31 cellular contexts compared by ENCODE assay signal in genomic region chr9:16052146-16052545, GRCh38.
"Had no signal": no experiment of that assay in that cellular context is flagged by ENCODE, and none has a peak within 500 bp of the region (broad histone marks: within the 10 kb centered on the region; RNA-seq: fewer than 3 reads in every experiment).

No MANE protein-coding gene starts in this region.

- H3K27me3 ChIP-seq: MG63, SJCRH30 had no signal

- H3K27ac Mint-ChIP-seq: activated CD4-positive, alpha-beta T cell treated with anti-CD3 and anti-CD28 coated beads for 36 hours; activated CD4-positive, alpha-beta T cell treated with anti-CD3 and anti-CD28 coated beads, Interleukin-2, amount 10 ng/mL, durations not matched to agents 7 days and 5 days; activated CD8-positive, alpha-beta T cell treated with anti-CD3 and anti-CD28 coated beads, Interleukin-2, amount 10 ng/mL, durations not matched to agents 7 days and 5 days; activated naive CD4-positive, alpha-beta T cell treated with anti-CD3 and anti-CD28 coated beads, Interleukin-2, amount 10 ng/mL, durations not matched to agents 7 days and 5 days; activated naive CD8-positive, alpha-beta T cell; activated naive CD8-positive, alpha-beta T cell treated with anti-CD3 and anti-CD28 coated beads, Interleukin-2, amount 50 U/mL, for 24 hours; activated T-helper 1 cell treated with anti-CD3 and anti-CD28 coated beads, Interleukin-12 subunit alpha, Interleukin-12 subunit beta, Interleukin-2, Interleukin-4 antibody, amounts not matched to agents 30 ng/mL and 10 ng/mL and 1 ng/mL, durations not matched to agents 14 hours and 24 hours and 36 hours; brain; T-helper 1 cell treated with Interleukin-12 subunit alpha and Interleukin-12 subunit beta and Interleukin-4 antibody, amounts not matched to agents 30 μg/mL and 1 μg/mL, for 36 hours; T-helper 2 cell treated with Interferon-gamma antibody and Interleukin-4, amounts not matched to agents 5 μg/mL and 100 μg/mL, for 36 hours; WTC11 had no signal

- H3K9me3 Mint-ChIP-seq: activated CD4-positive, alpha-beta T cell treated with anti-CD3 and anti-CD28 coated beads, Interleukin-2, amount 10 ng/mL, durations not matched to agents 7 days and 5 days; activated naive CD8-positive, alpha-beta T cell treated with anti-CD3 and anti-CD28 coated beads, Interleukin-2, amount 50 U/mL, for 24 hours; activated T-cell treated with anti-CD3 and anti-CD28 coated beads, Interleukin-2, amount 50 U/mL, for 4 hours; activated T-helper 1 cell treated with anti-CD3 and anti-CD28 coated beads, Interleukin-12 subunit alpha, Interleukin-12 subunit beta, Interleukin-2, Interleukin-4 antibody, amounts not matched to agents 30 ng/mL and 10 ng/mL and 1 ng/mL, durations not matched to agents 14 hours and 24 hours and 36 hours; T-helper 1 cell treated with Interleukin-12 subunit alpha and Interleukin-12 subunit beta and Interleukin-4 antibody, amounts not matched to agents 30 μg/mL and 1 μg/mL, for 36 hours; T-helper 2 cell treated with Interferon-gamma antibody and Interleukin-4, amounts not matched to agents 5 μg/mL and 100 μg/mL, for 36 hours; WTC11 had no signal

- H3K27me3 Mint-ChIP-seq: activated CD4-positive, alpha-beta T cell treated with anti-CD3 and anti-CD28 coated beads for 36 hours; activated CD4-positive, alpha-beta T cell treated with anti-CD3 and anti-CD28 coated beads, Interleukin-2, amount 10 ng/mL, durations not matched to agents 7 days and 5 days; activated naive CD4-positive, alpha-beta T cell treated with anti-CD3 and anti-CD28 coated beads, Interleukin-2, amount 10 ng/mL, durations not matched to agents 7 days and 5 days; activated naive CD8-positive, alpha-beta T cell; activated naive CD8-positive, alpha-beta T cell treated with anti-CD3 and anti-CD28 coated beads, Interleukin-2, amount 50 U/mL, for 24 hours; brain had no signal

- H3K9ac ChIP-seq: SK-N-SH had no signal

- H3K4me2 ChIP-seq: SK-N-SH had no signal

- DNase-seq: activated CD4-positive, alpha-beta T cell treated with anti-CD3 and anti-CD28 coated beads for 36 hours; activated CD4-positive, alpha-beta T cell treated with anti-CD3 and anti-CD28 coated beads, Interleukin-2, amount 10 ng/mL, durations not matched to agents 7 days and 5 days; activated CD4-positive, alpha-beta T cell treated with anti-CD3 and anti-CD28 coated beads, Interleukin-2, amount 50 U/mL, for 48 hours; activated CD8-positive, alpha-beta T cell treated with anti-CD3 and anti-CD28 coated beads, Interleukin-2, amount 10 ng/mL, durations not matched to agents 7 days and 5 days; activated gamma-delta T cell treated with Interleukin-2 at 50 U/mL for 16 hours; activated naive CD4-positive, alpha-beta T cell treated with anti-CD3 and anti-CD28 coated beads, Interleukin-2, amount 10 ng/mL, durations not matched to agents 7 days and 5 days; activated naive CD8-positive, alpha-beta T cell treated with anti-CD3 and anti-CD28 coated beads, Interleukin-2, amount 50 U/mL, for 24 hours; activated T-cell treated with anti-CD3 and anti-CD28 coated beads for 4 hours; activated T-cell treated with anti-CD3 and anti-CD28 coated beads, Interleukin-2, amount 50 U/mL, for 4 hours; anterior cingulate cortex; caudate nucleus; Kasumi-1; KG1; MG63; NCI-H1048; NCI-H1436 treated with DMSO at 0.1 percent for 48 hours; NCI-H1694 treated with DMSO at 0.1 percent for 48 hours; NCI-H2029; NCI-H345; NCI-H524 treated with DMSO at 0.1 percent for 48 hours; SHP77; SJCRH30; SK-N-SH had no signal

- H3K4me3 Mint-ChIP-seq: activated CD4-positive, alpha-beta T cell treated with anti-CD3 and anti-CD28 coated beads for 36 hours; activated CD4-positive, alpha-beta T cell treated with anti-CD3 and anti-CD28 coated beads, Interleukin-2, amount 10 ng/mL, durations not matched to agents 7 days and 5 days; activated CD8-positive, alpha-beta T cell treated with anti-CD3 and anti-CD28 coated beads, Interleukin-2, amount 10 ng/mL, durations not matched to agents 7 days and 5 days; activated naive CD4-positive, alpha-beta T cell treated with anti-CD3 and anti-CD28 coated beads, Interleukin-2, amount 10 ng/mL, durations not matched to agents 7 days and 5 days; activated naive CD8-positive, alpha-beta T cell; activated naive CD8-positive, alpha-beta T cell treated with anti-CD3 and anti-CD28 coated beads, Interleukin-2, amount 50 U/mL, for 24 hours; activated T-cell treated with anti-CD3 and anti-CD28 coated beads, Interleukin-2, amount 50 U/mL, for 4 hours; activated T-helper 1 cell treated with anti-CD3 and anti-CD28 coated beads, Interleukin-12 subunit alpha, Interleukin-12 subunit beta, Interleukin-2, Interleukin-4 antibody, amounts not matched to agents 30 ng/mL and 10 ng/mL and 1 ng/mL, durations not matched to agents 14 hours and 24 hours and 36 hours; brain; T-helper 1 cell treated with Interleukin-12 subunit alpha and Interleukin-12 subunit beta and Interleukin-4 antibody, amounts not matched to agents 30 μg/mL and 1 μg/mL, for 36 hours; T-helper 2 cell treated with Interferon-gamma antibody and Interleukin-4, amounts not matched to agents 5 μg/mL and 100 μg/mL, for 36 hours; WTC11 had no signal

- H3K36me3 Mint-ChIP-seq: activated naive CD4-positive, alpha-beta T cell treated with anti-CD3 and anti-CD28 coated beads, Interleukin-2, amount 10 ng/mL, durations not matched to agents 7 days and 5 days; brain; WTC11 had no signal

- H3K4me1 Mint-ChIP-seq: activated CD4-positive, alpha-beta T cell treated with anti-CD3 and anti-CD28 coated beads, Interleukin-2, amount 10 ng/mL, durations not matched to agents 7 days and 5 days; activated naive CD4-positive, alpha-beta T cell treated with anti-CD3 and anti-CD28 coated beads, Interleukin-2, amount 10 ng/mL, durations not matched to agents 7 days and 5 days; brain had no signal

- ATAC-seq: activated CD4-positive, alpha-beta T cell treated with anti-CD3 and anti-CD28 coated beads for 36 hours; activated CD4-positive, CD25-positive, alpha-beta regulatory T cell treated with anti-CD3 and anti-CD28 coated beads, Interleukin-2, amount 50 U/mL, for 24 hours; activated CD8-positive, alpha-beta T cell treated with anti-CD3 and anti-CD28 coated beads, Interleukin-2, amount 10 ng/mL, durations not matched to agents 7 days and 5 days; activated naive CD8-positive, alpha-beta T cell treated with anti-CD3 and anti-CD28 coated beads, Interleukin-2, amount 50 U/mL, for 24 hours; activated T-cell treated with anti-CD3 and anti-CD28 coated beads, Interleukin-2, amount 50 U/mL, for 4 hours; Panc1; WTC11 had no signal

- H3K36me3 ChIP-seq: MG63, SJCRH30 had no signal

- H3K4me3 ChIP-seq: MG63, SJCRH30 had no signal

- H3K9me3 ChIP-seq: MG63, SJCRH30, SK-N-SH had no signal

- H3K4me1 ChIP-seq: SJCRH30 had no signal

- H3K27ac ChIP-seq: SJCRH30 had no signal
